ENCODE assay signal across 1 cellular context in the genomic region with DNA sequence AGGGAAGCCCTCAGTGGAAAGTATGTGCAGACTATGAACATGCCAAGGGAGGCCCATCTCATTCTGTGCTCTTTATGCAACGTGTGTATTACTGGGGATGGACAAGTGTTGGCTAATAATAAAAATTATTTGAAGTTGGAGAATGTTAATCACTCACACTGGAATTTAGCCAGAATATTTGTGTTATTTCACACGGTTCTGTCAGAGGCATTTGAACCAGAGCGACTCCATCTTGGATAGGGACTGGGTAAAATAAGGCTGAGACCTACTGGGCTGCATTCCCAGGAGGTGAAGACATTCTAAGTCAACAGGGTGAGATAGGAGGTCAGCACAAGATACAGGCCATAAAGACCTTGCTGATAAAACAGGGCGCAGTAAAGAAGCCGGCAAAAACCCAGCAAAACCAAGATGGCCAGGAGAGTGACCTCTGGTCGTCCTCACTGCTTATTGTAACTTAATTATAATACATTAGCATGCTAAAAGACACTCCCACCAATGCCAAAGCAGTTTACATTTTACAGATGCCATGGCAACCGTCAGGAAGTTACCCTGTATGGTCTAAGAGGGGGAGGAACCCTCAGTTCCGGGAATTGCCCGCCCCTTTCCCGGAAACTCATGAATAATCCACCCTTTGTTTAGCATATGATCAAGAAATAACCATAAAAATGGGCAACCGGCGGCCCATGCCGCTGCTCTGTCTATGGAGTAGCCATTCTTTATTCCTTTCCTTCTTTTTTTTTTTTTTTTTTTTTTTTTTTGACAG.
TF ChIP-seq lines count a peak whose summit lies in the region.

No MANE protein-coding gene starts in this region.

TF ChIP-seq in K562, 482 proteins besides CTCF, POLR2A, EP300 and RAD21 (continued from another document and continues in another):
- TF ChIP-seq, protein P1, sequence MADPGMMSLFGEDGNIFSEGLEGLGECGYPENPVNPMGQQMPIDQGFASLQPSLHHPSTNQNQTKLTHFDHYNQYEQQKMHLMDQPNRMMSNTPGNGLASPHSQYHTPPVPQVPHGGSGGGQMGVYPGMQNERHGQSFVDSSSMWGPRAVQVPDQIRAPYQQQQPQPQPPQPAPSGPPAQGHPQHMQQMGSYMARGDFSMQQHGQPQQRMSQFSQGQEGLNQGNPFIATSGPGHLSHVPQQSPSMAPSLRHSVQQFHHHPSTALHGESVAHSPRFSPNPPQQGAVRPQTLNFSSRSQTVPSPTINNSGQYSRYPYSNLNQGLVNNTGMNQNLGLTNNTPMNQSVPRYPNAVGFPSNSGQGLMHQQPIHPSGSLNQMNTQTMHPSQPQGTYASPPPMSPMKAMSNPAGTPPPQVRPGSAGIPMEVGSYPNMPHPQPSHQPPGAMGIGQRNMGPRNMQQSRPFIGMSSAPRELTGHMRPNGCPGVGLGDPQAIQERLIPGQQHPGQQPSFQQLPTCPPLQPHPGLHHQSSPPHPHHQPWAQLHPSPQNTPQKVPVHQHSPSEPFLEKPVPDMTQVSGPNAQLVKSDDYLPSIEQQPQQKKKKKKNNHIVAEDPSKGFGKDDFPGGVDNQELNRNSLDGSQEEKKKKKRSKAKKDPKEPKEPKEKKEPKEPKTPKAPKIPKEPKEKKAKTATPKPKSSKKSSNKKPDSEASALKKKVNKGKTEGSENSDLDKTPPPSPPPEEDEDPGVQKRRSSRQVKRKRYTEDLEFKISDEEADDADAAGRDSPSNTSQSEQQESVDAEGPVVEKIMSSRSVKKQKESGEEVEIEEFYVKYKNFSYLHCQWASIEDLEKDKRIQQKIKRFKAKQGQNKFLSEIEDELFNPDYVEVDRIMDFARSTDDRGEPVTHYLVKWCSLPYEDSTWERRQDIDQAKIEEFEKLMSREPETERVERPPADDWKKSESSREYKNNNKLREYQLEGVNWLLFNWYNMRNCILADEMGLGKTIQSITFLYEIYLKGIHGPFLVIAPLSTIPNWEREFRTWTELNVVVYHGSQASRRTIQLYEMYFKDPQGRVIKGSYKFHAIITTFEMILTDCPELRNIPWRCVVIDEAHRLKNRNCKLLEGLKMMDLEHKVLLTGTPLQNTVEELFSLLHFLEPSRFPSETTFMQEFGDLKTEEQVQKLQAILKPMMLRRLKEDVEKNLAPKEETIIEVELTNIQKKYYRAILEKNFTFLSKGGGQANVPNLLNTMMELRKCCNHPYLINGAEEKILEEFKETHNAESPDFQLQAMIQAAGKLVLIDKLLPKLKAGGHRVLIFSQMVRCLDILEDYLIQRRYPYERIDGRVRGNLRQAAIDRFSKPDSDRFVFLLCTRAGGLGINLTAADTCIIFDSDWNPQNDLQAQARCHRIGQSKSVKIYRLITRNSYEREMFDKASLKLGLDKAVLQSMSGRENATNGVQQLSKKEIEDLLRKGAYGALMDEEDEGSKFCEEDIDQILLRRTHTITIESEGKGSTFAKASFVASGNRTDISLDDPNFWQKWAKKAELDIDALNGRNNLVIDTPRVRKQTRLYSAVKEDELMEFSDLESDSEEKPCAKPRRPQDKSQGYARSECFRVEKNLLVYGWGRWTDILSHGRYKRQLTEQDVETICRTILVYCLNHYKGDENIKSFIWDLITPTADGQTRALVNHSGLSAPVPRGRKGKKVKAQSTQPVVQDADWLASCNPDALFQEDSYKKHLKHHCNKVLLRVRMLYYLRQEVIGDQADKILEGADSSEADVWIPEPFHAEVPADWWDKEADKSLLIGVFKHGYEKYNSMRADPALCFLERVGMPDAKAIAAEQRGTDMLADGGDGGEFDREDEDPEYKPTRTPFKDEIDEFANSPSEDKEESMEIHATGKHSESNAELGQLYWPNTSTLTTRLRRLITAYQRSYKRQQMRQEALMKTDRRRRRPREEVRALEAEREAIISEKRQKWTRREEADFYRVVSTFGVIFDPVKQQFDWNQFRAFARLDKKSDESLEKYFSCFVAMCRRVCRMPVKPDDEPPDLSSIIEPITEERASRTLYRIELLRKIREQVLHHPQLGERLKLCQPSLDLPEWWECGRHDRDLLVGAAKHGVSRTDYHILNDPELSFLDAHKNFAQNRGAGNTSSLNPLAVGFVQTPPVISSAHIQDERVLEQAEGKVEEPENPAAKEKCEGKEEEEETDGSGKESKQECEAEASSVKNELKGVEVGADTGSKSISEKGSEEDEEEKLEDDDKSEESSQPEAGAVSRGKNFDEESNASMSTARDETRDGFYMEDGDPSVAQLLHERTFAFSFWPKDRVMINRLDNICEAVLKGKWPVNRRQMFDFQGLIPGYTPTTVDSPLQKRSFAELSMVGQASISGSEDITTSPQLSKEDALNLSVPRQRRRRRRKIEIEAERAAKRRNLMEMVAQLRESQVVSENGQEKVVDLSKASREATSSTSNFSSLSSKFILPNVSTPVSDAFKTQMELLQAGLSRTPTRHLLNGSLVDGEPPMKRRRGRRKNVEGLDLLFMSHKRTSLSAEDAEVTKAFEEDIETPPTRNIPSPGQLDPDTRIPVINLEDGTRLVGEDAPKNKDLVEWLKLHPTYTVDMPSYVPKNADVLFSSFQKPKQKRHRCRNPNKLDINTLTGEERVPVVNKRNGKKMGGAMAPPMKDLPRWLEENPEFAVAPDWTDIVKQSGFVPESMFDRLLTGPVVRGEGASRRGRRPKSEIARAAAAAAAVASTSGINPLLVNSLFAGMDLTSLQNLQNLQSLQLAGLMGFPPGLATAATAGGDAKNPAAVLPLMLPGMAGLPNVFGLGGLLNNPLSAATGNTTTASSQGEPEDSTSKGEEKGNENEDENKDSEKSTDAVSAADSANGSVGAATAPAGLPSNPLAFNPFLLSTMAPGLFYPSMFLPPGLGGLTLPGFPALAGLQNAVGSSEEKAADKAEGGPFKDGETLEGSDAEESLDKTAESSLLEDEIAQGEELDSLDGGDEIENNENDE (IDR thresholded peaks at IDR 0.05; ENCODE audit: low read depth, low read length), result no peak
- TF ChIP-seq MBD2 (IDR thresholded peaks at IDR 0.05; ENCODE audit: borderline replicate concordance, low read depth) (peak; percentile 46; the same call in 1 of the 2 replicates), ZNF217 (CRISPR knock-in tag; IDR thresholded peaks at IDR 0.05) (no peak), ZFP30 (CRISPR knock-in tag; IDR thresholded peaks at IDR 0.05; ENCODE audit: borderline replicate concordance) (peak; percentile 80; the same call in 1 of the 2 replicates), ZNF165 (CRISPR knock-in tag; IDR thresholded peaks at IDR 0.05; ENCODE audit: borderline replicate concordance) (peak; percentile 99), TSC22D4 (tag; IDR thresholded peaks at IDR 0.05) (no peak), PRMT5 (CRISPR knock-in tag; IDR thresholded peaks at IDR 0.05) (no peak), SAP30 (IDR thresholded peaks at IDR 0.05; ENCODE audit: borderline replicate concordance, insufficient read depth, low read depth, low read length, poor library complexity, severe bottlenecking) (no peak), SP1 (CRISPR knock-in tag; IDR thresholded peaks at IDR 0.05) (peak; percentile 96), FOS (IDR thresholded peaks at IDR 0.05; ENCODE audit: extremely low read depth, insufficient read length) (no peak), SP2 (IDR thresholded peaks at IDR 0.05; ENCODE audit: extremely low read depth, low read depth, low read length, poor library complexity, severe bottlenecking) (no peak), HEY1 (CRISPR knock-in tag; IDR thresholded peaks at IDR 0.05; ENCODE audit: borderline replicate concordance) (peak; percentile 98), BRCA1 (IDR thresholded peaks at IDR 0.05) (no peak), BRCA1 (CRISPR knock-in tag; IDR thresholded peaks at IDR 0.05) (no peak), SMARCA4 (IDR thresholded peaks at IDR 0.05) (0 out of 2 replicates have a peak, but pooled peaks have one; percentile 13), KDM5B (IDR thresholded peaks at IDR 0.05; ENCODE audit: insufficient replicate concordance, low read depth, low read length) (peak; percentile 71), NR3C1 (CRISPR knock-in tag; IDR thresholded peaks at IDR 0.05) (no peak), KAT2B (IDR thresholded peaks at IDR 0.05; ENCODE audit: low read depth, low read length) (no peak), DNMT1 (IDR thresholded peaks at IDR 0.05) (no peak), RBFOX2 (IDR thresholded peaks at IDR 0.05; ENCODE audit: low read depth, low read length) (peak; percentile 68), ETV1 (tag; conservative IDR thresholded peaks at IDR 0.05; ENCODE audit: low read depth) (peak; percentile 98), CTBP1 (IDR thresholded peaks at IDR 0.05; ENCODE audit: borderline replicate concordance) (no peak), ZNF354B (CRISPR knock-in tag; IDR thresholded peaks at IDR 0.05) (peak; percentile 99), CREB1 (IDR thresholded peaks at IDR 0.05) (no peak), CREB1 (CRISPR knock-in tag; IDR thresholded peaks at IDR 0.05) (no peak), L3MBTL2 (IDR thresholded peaks at IDR 0.05) (no peak), KLF1 (tag; IDR thresholded peaks at IDR 0.05) (peak; percentile 98), HDGF (IDR thresholded peaks at IDR 0.05) (no peak), ATF1 (CRISPR knock-in tag; IDR thresholded peaks at IDR 0.05) (no peak), ATF1 (tag; IDR thresholded peaks at IDR 0.05) (peak; percentile 94), ARID2 (IDR thresholded peaks at IDR 0.05) (no peak), ZNF24 (IDR thresholded peaks at IDR 0.05) (no peak), CCNT2 (IDR thresholded peaks at IDR 0.05; ENCODE audit: borderline replicate concordance, extremely low read depth, insufficient read length, low read depth, low read length) (no peak), MAFG (tag; conservative IDR thresholded peaks at IDR 0.05) (peak; percentile 87), CBX2 (IDR thresholded peaks at IDR 0.05; ENCODE audit: insufficient read depth, low read length, poor library complexity, severe bottlenecking) (no peak), NFYB (IDR thresholded peaks at IDR 0.05; ENCODE audit: extremely low read depth, insufficient read length) (no peak), HMG20B (CRISPR knock-in tag; IDR thresholded peaks at IDR 0.05) (peak; percentile 91)
- TF ChIP-seq, protein P2, sequence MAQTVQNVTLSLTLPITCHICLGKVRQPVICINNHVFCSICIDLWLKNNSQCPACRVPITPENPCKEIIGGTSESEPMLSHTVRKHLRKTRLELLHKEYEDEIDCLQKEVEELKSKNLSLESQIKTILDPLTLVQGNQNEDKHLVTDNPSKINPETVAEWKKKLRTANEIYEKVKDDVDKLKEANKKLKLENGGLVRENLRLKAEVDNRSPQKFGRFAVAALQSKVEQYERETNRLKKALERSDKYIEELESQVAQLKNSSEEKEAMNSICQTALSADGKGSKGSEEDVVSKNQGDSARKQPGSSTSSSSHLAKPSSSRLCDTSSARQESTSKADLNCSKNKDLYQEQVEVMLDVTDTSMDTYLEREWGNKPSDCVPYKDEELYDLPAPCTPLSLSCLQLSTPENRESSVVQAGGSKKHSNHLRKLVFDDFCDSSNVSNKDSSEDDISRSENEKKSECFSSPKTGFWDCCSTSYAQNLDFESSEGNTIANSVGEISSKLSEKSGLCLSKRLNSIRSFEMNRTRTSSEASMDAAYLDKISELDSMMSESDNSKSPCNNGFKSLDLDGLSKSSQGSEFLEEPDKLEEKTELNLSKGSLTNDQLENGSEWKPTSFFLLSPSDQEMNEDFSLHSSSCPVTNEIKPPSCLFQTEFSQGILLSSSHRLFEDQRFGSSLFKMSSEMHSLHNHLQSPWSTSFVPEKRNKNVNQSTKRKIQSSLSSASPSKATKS (CRISPR knock-in tag; IDR thresholded peaks at IDR 0.05), result peak; percentile 97
- TF ChIP-seq, protein P3, sequence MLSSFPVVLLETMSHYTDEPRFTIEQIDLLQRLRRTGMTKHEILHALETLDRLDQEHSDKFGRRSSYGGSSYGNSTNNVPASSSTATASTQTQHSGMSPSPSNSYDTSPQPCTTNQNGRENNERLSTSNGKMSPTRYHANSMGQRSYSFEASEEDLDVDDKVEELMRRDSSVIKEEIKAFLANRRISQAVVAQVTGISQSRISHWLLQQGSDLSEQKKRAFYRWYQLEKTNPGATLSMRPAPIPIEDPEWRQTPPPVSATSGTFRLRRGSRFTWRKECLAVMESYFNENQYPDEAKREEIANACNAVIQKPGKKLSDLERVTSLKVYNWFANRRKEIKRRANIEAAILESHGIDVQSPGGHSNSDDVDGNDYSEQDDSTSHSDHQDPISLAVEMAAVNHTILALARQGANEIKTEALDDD (IDR thresholded peaks at IDR 0.05), result no peak
- TF ChIP-seq, protein P4, sequence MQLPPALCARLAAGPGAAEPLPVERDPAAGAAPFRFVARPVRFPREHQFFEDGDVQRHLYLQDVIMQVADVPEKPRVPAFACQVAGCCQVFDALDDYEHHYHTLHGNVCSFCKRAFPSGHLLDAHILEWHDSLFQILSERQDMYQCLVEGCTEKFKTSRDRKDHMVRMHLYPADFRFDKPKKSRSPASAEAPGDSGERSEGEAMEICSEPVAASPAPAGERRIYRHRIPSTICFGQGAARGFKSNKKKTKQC (CRISPR knock-in tag; IDR thresholded peaks at IDR 0.05), result no peak
- TF ChIP-seq, protein P5, sequence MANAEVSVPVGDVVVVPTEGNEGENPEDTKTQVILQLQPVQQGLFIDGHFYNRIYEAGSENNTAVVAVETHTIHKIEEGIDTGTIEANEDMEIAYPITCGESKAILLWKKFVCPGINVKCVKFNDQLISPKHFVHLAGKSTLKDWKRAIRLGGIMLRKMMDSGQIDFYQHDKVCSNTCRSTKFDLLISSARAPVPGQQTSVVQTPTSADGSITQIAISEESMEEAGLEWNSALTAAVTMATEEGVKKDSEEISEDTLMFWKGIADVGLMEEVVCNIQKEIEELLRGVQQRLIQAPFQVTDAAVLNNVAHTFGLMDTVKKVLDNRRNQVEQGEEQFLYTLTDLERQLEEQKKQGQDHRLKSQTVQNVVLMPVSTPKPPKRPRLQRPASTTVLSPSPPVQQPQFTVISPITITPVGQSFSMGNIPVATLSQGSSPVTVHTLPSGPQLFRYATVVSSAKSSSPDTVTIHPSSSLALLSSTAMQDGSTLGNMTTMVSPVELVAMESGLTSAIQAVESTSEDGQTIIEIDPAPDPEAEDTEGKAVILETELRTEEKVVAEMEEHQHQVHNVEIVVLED (CRISPR knock-in tag; IDR thresholded peaks at IDR 0.05), result peak; percentile 90
- TF ChIP-seq, protein P6, sequence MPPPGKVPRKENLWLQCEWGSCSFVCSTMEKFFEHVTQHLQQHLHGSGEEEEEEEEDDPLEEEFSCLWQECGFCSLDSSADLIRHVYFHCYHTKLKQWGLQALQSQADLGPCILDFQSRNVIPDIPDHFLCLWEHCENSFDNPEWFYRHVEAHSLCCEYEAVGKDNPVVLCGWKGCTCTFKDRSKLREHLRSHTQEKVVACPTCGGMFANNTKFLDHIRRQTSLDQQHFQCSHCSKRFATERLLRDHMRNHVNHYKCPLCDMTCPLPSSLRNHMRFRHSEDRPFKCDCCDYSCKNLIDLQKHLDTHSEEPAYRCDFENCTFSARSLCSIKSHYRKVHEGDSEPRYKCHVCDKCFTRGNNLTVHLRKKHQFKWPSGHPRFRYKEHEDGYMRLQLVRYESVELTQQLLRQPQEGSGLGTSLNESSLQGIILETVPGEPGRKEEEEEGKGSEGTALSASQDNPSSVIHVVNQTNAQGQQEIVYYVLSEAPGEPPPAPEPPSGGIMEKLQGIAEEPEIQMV (tag; conservative IDR thresholded peaks at IDR 0.05; ENCODE audit: low read depth), result peak; percentile 98
- TF ChIP-seq, protein P7, sequence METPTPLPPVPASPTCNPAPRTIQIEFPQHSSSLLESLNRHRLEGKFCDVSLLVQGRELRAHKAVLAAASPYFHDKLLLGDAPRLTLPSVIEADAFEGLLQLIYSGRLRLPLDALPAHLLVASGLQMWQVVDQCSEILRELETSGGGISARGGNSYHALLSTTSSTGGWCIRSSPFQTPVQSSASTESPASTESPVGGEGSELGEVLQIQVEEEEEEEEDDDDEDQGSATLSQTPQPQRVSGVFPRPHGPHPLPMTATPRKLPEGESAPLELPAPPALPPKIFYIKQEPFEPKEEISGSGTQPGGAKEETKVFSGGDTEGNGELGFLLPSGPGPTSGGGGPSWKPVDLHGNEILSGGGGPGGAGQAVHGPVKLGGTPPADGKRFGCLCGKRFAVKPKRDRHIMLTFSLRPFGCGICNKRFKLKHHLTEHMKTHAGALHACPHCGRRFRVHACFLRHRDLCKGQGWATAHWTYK (CRISPR knock-in tag; IDR thresholded peaks at IDR 0.05), result peak; percentile 100
